ENCODE assay signal across 30 cellular contexts in the genomic region with DNA sequence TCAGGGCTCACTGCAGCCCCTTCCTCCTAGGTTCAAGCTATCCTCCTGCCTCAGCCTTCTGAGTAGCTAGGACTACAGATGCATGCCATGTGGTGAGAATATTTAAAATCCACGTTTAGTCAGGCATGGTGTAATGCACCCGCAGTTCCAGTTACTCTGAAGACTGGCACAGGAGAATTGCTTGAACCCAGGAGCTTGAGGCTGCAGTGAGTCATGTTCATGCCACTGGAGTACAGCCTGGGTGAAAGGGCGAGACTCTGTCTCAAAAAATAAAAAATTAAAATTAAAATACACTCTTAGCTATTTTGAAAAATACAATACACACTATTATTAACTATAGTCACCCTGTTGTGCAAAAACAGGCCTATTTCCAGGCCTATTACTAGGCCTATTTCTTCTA. TPM values are rescaled to one million over a fixed set of nuclear protein-coding genes. Genes with fewer than 3 reads are reported as not detected.
"Had no signal": no experiment of that assay in that cellular context is flagged by ENCODE, and none has a peak within 500 bp of the region (broad histone marks: within the 10 kb centered on the region; RNA-seq: fewer than 3 reads in every experiment).

No MANE protein-coding gene starts in this region.

- H3K4me3 ChIP-seq: breast epithelium, MG63, SJCRH30 had no signal

- H3K27ac ChIP-seq: breast epithelium, SJCRH30, VCaP had no signal

- ATAC-seq: activated T-helper 17 cell treated with anti-CD3 and anti-CD28 coated beads, Interleukin-2, amount 50 U/mL, for 72 hours had no signal

- DNase-seq: activated CD4-positive, alpha-beta memory T cell treated with anti-CD3 and anti-CD28 coated beads, Interleukin-2, amount 10 ng/mL, durations not matched to agents 7 days and 5 days; activated CD4-positive, alpha-beta T cell treated with anti-CD3 and anti-CD28 coated beads, Interleukin-2, amount 50 U/mL, for 1 hour; activated CD4-positive, CD25-positive, alpha-beta regulatory T cell; activated gamma-delta T cell; activated naive CD4-positive, alpha-beta T cell treated with anti-CD3 and anti-CD28 coated beads for 36 hours; activated T-cell treated with anti-CD3 and anti-CD28 coated beads for 4 hours; activated T-cell treated with anti-CD3 and anti-CD28 coated beads, Interleukin-2, amount 50 U/mL, for 48 hours; anterior cingulate cortex; caudate nucleus; MG63; MV-4-11; NCI-H1092 treated with DMSO at 0.1 percent for 48 hours; NCI-H1417 treated with DMSO at 0.1 percent for 48 hours; NCI-H1694; NCI-H2029; NCI-H2107; NCI-H2171 treated with DMSO at 0.1 percent for 48 hours; NCI-H226; NCI-H526; NCI-H82; SJCRH30; SK-N-SH; T-helper 1 cell had no signal

- H3K27me3 ChIP-seq: breast epithelium, MG63, SJCRH30 had no signal

- H3K4me1 ChIP-seq: breast epithelium, SJCRH30 had no signal

- H3K9me3 ChIP-seq: breast epithelium, MG63, SJCRH30, SK-N-SH had no signal

- H3K36me3 ChIP-seq: breast epithelium, MG63, SJCRH30 had no signal

- H3K4me2 ChIP-seq: SK-N-SH had no signal

- H3K9ac ChIP-seq: SK-N-SH had no signal

RNA-seq across cellular contexts. Expression of a gene that starts 38.4 kb away (rescaled TPM):
- total RNA-seq: activated CD4-positive, alpha-beta memory T cell treated with anti-CD3 and anti-CD28 coated beads, Interleukin-2, amount 10 ng/mL, durations not matched to agents 7 days and 5 days; activated CD8-positive, alpha-beta memory T cell treated with anti-CD3 and anti-CD28 coated beads for 36 hours; activated naive CD4-positive, alpha-beta T cell treated with anti-CD3 and anti-CD28 coated beads for 36 hours; activated T-helper 17 cell treated with anti-CD3 and anti-CD28 coated beads, Interleukin-2, amount 50 U/mL, for 72 hours; NCI-H460; OCI-LY7; SJCRH30; T-helper 2 cell treated with Interferon-gamma antibody and Interleukin-4, amounts not matched to agents 100 ng/mL and 5 ng/mL, for 36 hours had no signal
